Comparison of ENCODE assay signal across 14 cellular contexts in the genomic region with DNA sequence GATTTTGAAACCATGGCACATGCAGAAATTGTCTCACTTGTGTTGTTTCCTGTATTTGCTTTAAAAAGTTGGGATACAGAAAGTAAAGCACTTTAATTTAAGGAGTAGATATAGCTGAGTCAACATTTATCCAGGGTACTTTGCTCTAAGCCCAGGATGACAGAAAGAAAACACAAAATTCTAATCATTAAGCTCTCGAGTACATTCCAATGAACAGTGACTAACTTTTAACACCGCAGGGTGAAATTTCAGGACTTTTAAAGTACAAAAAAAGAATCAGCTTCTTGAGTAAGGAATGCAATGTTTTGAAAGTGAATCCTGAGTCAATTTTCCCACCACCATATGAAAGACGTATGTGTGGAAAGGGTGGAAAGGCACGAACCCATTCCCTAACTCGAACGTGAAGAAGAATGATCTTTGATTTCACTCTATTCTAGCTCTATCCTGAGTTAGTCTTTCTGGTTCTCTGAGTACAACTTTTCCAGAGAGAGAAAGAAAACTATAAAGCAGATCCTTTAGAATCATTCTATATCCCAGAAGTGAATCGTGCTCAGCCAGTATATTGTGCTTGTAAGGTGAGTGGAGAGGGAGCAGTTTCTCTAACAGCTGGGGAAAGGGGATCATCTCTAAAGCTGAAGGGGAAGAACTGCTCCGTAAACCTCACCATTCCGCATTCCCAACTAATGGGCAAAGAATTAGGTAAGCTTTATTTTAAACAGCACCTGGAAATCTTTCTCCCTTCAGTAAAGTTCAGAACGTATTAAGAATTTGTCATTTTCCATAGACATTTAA.
DNase-seq lines count a peak whose midpoint lies in the region; ATAC-seq and TF ChIP-seq lines count a peak whose summit lies in the region.
"Had no signal": no experiment of that assay in that cellular context is flagged by ENCODE, and none has a peak within 500 bp of the region (broad histone marks: within the 10 kb centered on the region; RNA-seq: fewer than 3 reads in every experiment).

No MANE protein-coding gene starts in this region.

- TF ChIP-seq CTCF in CD14-positive monocyte (IDR thresholded peaks at IDR 0.05): no peak

- ATAC-seq in HG03469 (IDR thresholded peaks at IDR 0.05; ENCODE audit: unreplicated experiment) (no peak), HG02870 (IDR thresholded peaks at IDR 0.05; ENCODE audit: unreplicated experiment) (no peak)
- ATAC-seq: naive thymus-derived CD8-positive, alpha-beta T cell had no signal

- no peaks in the 10 kb centered on the region for H3K36me3 Mint-ChIP-seq in CD14-positive monocyte
- H3K36me3 Mint-ChIP-seq: naive thymus-derived CD8-positive, alpha-beta T cell had no signal

- no peaks in the 10 kb centered on the region for H3K4me1 Mint-ChIP-seq in CD14-positive monocyte
- H3K4me1 Mint-ChIP-seq: central memory CD8-positive, alpha-beta T cell had no signal

- H3K27ac Mint-ChIP-seq in CD14-positive monocyte: no peak overlapping the region
- H3K27ac Mint-ChIP-seq: naive thymus-derived CD8-positive, alpha-beta T cell had no signal

- H3K27me3 Mint-ChIP-seq in CD14-positive monocyte (ENCODE audit: low read depth in 3 of 3): no peaks in the 10 kb centered on the region
- H3K27me3 Mint-ChIP-seq: central memory CD8-positive, alpha-beta T cell; naive thymus-derived CD8-positive, alpha-beta T cell had no signal

- DNase-seq in LHCN-M2 (ENCODE audit: low read depth): peak; percentile 14
- DNase-seq in dedifferentiated amniotic fluid mesenchymal stem cell (ENCODE audit: extremely low spot score): peak; percentile 44
- peak; percentile 5 for DNase-seq in left kidney (ENCODE audit: low read depth, low spot score)
- DNase-seq in stromal cell of bone marrow (ENCODE audit: low read depth): peak; percentile 14
- no peak for DNase-seq in activated naive CD4-positive, alpha-beta T cell treated with anti-CD3 and anti-CD28 coated beads, Interleukin-2, amount 50 U/mL, for 16 hours
- no peak for DNase-seq in CD14-positive monocyte (ENCODE audit: low spot score)
- DNase-seq: activated CD4-positive, alpha-beta T cell treated with anti-CD3 and anti-CD28 coated beads, Interleukin-2, amount 50 U/mL, for 4 hours; Calu3; naive thymus-derived CD8-positive, alpha-beta T cell; NCI-H2171 treated with DMSO at 0.1 percent for 48 hours; transverse colon had no signal

- intact Hi-C loops in CD14-positive monocyte (cut with micrococcal nuclease): no loop called here

- H3K9me3 Mint-ChIP-seq in CD14-positive monocyte: peaks cover 0 to 6% (median 0%) of the 10 kb centered on the region in 7 donors

- H3K4me3 Mint-ChIP-seq in CD14-positive monocyte: no peak overlapping the region
- H3K4me3 Mint-ChIP-seq: central memory CD8-positive, alpha-beta T cell; naive thymus-derived CD8-positive, alpha-beta T cell had no signal

Comparison
In these comparisons a context has a peak if more than half of its experiments do, and no peak if none do; other contexts are left out.
1. DNase-seq: peak in LHCN-M2 (single experiment), dedifferentiated amniotic fluid mesenchymal stem cell (single experiment), left kidney (single experiment) and stromal cell of bone marrow (single experiment); none in activated naive CD4-positive, alpha-beta T cell treated with anti-CD3 and anti-CD28 coated beads, Interleukin-2, amount 50 U/mL, for 16 hours (single experiment) and CD14-positive monocyte (single experiment).